1 cellular context compared by ENCODE assay signal in genomic region chr18:63322246-63322645, GRCh38.
TF ChIP-seq lines count a peak whose summit lies in the region.

No MANE protein-coding gene starts in this region.

TF ChIP-seq in HepG2, 621 proteins besides CTCF, POLR2A, EP300 and RAD21:
- no peak for TF ChIP-seq TBX3 (IDR thresholded peaks at IDR 0.05; ENCODE audit: borderline replicate concordance)
- no peak for TF ChIP-seq ZNF704 (CRISPR knock-in tag; IDR thresholded peaks at IDR 0.05; ENCODE audit: borderline replicate concordance)
- no peak for TF ChIP-seq ZNF780A (CRISPR knock-in tag; IDR thresholded peaks at IDR 0.05)
- TF ChIP-seq STAT5B (CRISPR knock-in tag; IDR thresholded peaks at IDR 0.05) = no peak
- no peak for TF ChIP-seq AGO2 (optimal IDR thresholded peaks at IDR 0.05; ENCODE audit: low read depth, low read length)
- TF ChIP-seq USF2 (IDR thresholded peaks at IDR 0.05; ENCODE audit: low read depth, low read length) = no peak
- TF ChIP-seq USF2 (CRISPR knock-in tag; IDR thresholded peaks at IDR 0.05; ENCODE audit: borderline replicate concordance) = no peak
- TF ChIP-seq UBTF (CRISPR knock-in tag; IDR thresholded peaks at IDR 0.05) = no peak
